ENCODE assay signal across 8 cellular contexts in the genomic region with DNA sequence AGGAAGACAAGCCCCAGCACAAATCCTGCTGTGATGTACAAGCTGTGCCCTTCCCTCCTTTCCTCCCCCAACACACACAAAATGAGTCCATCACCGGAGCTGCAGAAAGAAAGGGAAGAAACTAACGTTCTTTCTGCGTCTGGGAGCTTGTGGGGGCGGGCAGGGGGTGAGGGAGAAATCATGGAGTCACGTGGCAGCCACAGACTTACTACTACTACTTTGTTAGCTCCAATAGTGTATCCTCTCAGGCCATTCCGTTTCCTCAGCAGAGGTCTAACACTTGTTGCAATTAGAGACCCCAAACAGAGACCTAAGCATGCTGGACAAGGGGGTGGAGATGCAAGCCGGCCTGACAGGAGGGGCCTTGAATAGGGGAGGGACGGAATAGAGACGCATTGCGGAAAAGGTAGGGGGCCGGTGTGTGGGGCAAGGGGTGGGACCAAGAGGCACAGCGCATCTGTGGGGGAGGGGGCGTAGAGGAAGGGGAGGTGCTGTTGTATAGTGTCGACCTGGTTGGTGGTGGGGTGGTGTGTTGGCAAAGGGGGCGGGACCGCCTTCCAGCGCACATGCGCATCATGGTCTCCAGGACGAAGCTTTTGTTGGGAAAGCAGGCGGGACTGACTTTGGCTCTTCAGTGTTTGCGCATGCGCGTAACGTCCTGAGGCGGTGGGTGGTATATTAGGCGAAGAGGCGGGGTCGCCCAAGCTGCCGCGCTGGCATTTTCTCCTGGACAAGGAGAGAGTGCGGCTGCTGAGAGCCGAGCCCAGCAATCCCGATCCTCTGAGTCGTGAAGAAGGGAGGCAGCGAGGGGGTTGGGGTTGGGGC. TPM values are rescaled to one million over a fixed set of nuclear protein-coding genes. Genes with fewer than 3 reads are reported as not detected.
DNase-seq lines count a peak whose midpoint lies in the region; ATAC-seq lines count a peak whose summit lies in the region.

A gene with protein sequence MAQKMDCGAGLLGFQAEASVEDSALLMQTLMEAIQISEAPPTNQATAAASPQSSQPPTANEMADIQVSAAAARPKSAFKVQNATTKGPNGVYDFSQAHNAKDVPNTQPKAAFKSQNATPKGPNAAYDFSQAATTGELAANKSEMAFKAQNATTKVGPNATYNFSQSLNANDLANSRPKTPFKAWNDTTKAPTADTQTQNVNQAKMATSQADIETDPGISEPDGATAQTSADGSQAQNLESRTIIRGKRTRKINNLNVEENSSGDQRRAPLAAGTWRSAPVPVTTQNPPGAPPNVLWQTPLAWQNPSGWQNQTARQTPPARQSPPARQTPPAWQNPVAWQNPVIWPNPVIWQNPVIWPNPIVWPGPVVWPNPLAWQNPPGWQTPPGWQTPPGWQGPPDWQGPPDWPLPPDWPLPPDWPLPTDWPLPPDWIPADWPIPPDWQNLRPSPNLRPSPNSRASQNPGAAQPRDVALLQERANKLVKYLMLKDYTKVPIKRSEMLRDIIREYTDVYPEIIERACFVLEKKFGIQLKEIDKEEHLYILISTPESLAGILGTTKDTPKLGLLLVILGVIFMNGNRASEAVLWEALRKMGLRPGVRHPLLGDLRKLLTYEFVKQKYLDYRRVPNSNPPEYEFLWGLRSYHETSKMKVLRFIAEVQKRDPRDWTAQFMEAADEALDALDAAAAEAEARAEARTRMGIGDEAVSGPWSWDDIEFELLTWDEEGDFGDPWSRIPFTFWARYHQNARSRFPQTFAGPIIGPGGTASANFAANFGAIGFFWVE (plus strand): TSS at position 703 of the 825 bp plus-strand sequence. CDS start 682 bp downstream, outside the sequence.

- H3K4me1 Mint-ChIP-seq in CD4-positive, CD25-positive, alpha-beta regulatory T cell = peaks cover 0 to 32% (median 13%) of the 10 kb centered on the region in 4 donors
- peaks cover 15% of the 10 kb centered on the region for H3K4me1 Mint-ChIP-seq in activated T-cell treated with anti-CD3 and anti-CD28 coated beads, Interleukin-2, amount 50 U/mL, for 4 hours (ENCODE audit: low read depth)

- peak within 1 kb of the TSS; percentile 35 to 70 for H3K9ac ChIP-seq in mucosa of rectum (ENCODE audit: low read depth in 1 of 2, low read length in 2 of 2)

- DNase-seq in CD4-positive, CD25-positive, alpha-beta regulatory T cell = peak; percentile 50 to 84 (median 51)
- peak; percentile 93 for DNase-seq in HK-2 (ENCODE audit: unreplicated experiment)
- peak; percentile 92 for DNase-seq in OCI-M1 (lab: John Stamatoyannopoulos, UW)
- peak; percentile 69 for DNase-seq in activated T-cell treated with anti-CD3 and anti-CD28 coated beads, Interleukin-2, amount 50 U/mL, for 4 hours
- DNase-seq in stimulated activated CD8-positive, alpha-beta memory T cell treated with anti-CD3 and anti-CD28 coated beads, Interleukin-4, amount 100 ng/mL, for 48 hours = peak; percentile 84

- H3K27me3 Mint-ChIP-seq in CD4-positive, CD25-positive, alpha-beta regulatory T cell = no peaks in the 10 kb centered on the region
- no peaks in the 10 kb centered on the region for H3K27me3 Mint-ChIP-seq in activated T-cell treated with anti-CD3 and anti-CD28 coated beads, Interleukin-2, amount 50 U/mL, for 4 hours (ENCODE audit: low read depth)

- peak within 1 kb of the TSS; percentile 80 to 90 (median 80) for H3K27ac Mint-ChIP-seq in CD4-positive, CD25-positive, alpha-beta regulatory T cell

- peak within 1 kb of the TSS; percentile 23 for H3K27ac ChIP-seq in CD4-positive, CD25-positive, alpha-beta regulatory T cell (ENCODE audit: insufficient read depth, low read length, poor library complexity, severe bottlenecking)
- H3K27ac ChIP-seq in esophagus (ENCODE audit: low read depth in 2 of 2, low read length in 1 of 2) (peak within 1 kb of the TSS; percentile 47 to 61), mucosa of rectum (ENCODE audit: low read depth in 2 of 2, low read length in 2 of 2) (peak within 1 kb of the TSS; percentile 44 to 49)

- peak; percentile 78 to 89 for ATAC-seq in CD4-positive, CD25-positive, alpha-beta regulatory T cell (ENCODE audit: low read depth in 2 of 2)
- peak; percentile 57 for ATAC-seq in GM19452 (IDR thresholded peaks at IDR 0.05; ENCODE audit: unreplicated experiment)
- ATAC-seq in activated T-cell treated with anti-CD3 and anti-CD28 coated beads, Interleukin-2, amount 50 U/mL, for 4 hours = peak; percentile 85 to 88

- H3K36me3 ChIP-seq in CD4-positive, CD25-positive, alpha-beta regulatory T cell (ENCODE audit: control insufficient read depth, insufficient read depth, low read length) = no peaks in the 10 kb centered on the region
- H3K36me3 ChIP-seq in esophagus (ENCODE audit: control insufficient read depth in 2 of 2, insufficient read depth in 2 of 2, low read length in 1 of 2) = peaks cover 0 to 7% of the 10 kb centered on the region in 2 donors
- peaks cover 0 to 7% of the 10 kb centered on the region in 2 donors for H3K36me3 ChIP-seq in mucosa of rectum (ENCODE audit: control insufficient read depth in 2 of 2, insufficient read depth in 2 of 2, low read length in 2 of 2)

- H3K4me3 ChIP-seq in CD4-positive, CD25-positive, alpha-beta regulatory T cell (ENCODE audit: low read depth, low read length) = peak within 1 kb of the TSS; percentile 62
- H3K4me3 ChIP-seq in esophagus (ENCODE audit: low read depth in 1 of 2, low read length in 2 of 2) (peak within 1 kb of the TSS; percentile 40 to 54), mucosa of rectum (ENCODE audit: low read length in 2 of 2) (peak within 1 kb of the TSS; percentile 74 to 78)

- peaks cover 8% of the 10 kb centered on the region for H3K36me3 Mint-ChIP-seq in CD4-positive, CD25-positive, alpha-beta regulatory T cell
- peaks cover 2% of the 10 kb centered on the region for H3K36me3 Mint-ChIP-seq in activated T-cell treated with anti-CD3 and anti-CD28 coated beads, Interleukin-2, amount 50 U/mL, for 4 hours (ENCODE audit: insufficient read depth)

- H3K27me3 ChIP-seq in CD4-positive, CD25-positive, alpha-beta regulatory T cell (ENCODE audit: control insufficient read depth, insufficient read depth, low read length) = no peaks in the 10 kb centered on the region
- no peaks in the 10 kb centered on the region for H3K27me3 ChIP-seq in esophagus (ENCODE audit: control insufficient read depth in 1 of 2, insufficient read depth in 2 of 2, low read length in 2 of 2)
- H3K27me3 ChIP-seq in mucosa of rectum (ENCODE audit: control insufficient read depth in 2 of 2, insufficient read depth in 2 of 2, low read length in 2 of 2) = no peaks in the 10 kb centered on the region

- H3K4me3 Mint-ChIP-seq in CD4-positive, CD25-positive, alpha-beta regulatory T cell = peak within 1 kb of the TSS; percentile 83 to 94 (median 92)
- peak within 1 kb of the TSS; percentile 90 for H3K4me3 Mint-ChIP-seq in activated T-cell treated with anti-CD3 and anti-CD28 coated beads, Interleukin-2, amount 50 U/mL, for 4 hours

- H3K9me3 Mint-ChIP-seq in CD4-positive, CD25-positive, alpha-beta regulatory T cell = peaks cover 0 to 2% (median 0%) of the 10 kb centered on the region in 7 donors
- no peaks in the 10 kb centered on the region for H3K9me3 Mint-ChIP-seq in activated T-cell treated with anti-CD3 and anti-CD28 coated beads, Interleukin-2, amount 50 U/mL, for 4 hours

- WGBS in esophagus, 2 donors = 1 to 15% methylated on average over 35 of the region's 35 CpGs

- no peaks in the 10 kb centered on the region for H3K9me3 ChIP-seq in CD4-positive, CD25-positive, alpha-beta regulatory T cell (ENCODE audit: control insufficient read depth in 2 of 2, low read length in 2 of 2)
- peaks cover 0 to 3% of the 10 kb centered on the region in 2 donors for H3K9me3 ChIP-seq in esophagus (ENCODE audit: control insufficient read depth in 2 of 2, insufficient read depth in 1 of 2, low read depth in 1 of 2, low read length in 1 of 2)
- no peaks in the 10 kb centered on the region for H3K9me3 ChIP-seq in mucosa of rectum (ENCODE audit: control insufficient read depth in 2 of 2, low read length in 2 of 2)

- H3K4me1 ChIP-seq in CD4-positive, CD25-positive, alpha-beta regulatory T cell (ENCODE audit: control insufficient read depth, insufficient read depth, low read length, poor library complexity, severe bottlenecking) = peaks cover 3% of the 10 kb centered on the region
- H3K4me1 ChIP-seq in esophagus (ENCODE audit: control insufficient read depth in 2 of 2, insufficient read depth in 2 of 2, low read length in 1 of 2) (no peaks in the 10 kb centered on the region), mucosa of rectum (ENCODE audit: control insufficient read depth in 2 of 2, insufficient read depth in 2 of 2, low read length in 2 of 2) (peaks cover 4 to 5% of the 10 kb centered on the region in 2 donors)

RNA-seq across cellular contexts. Expression of the gene that starts here (rescaled TPM):
- 23.3 TPM for total RNA-seq in CD4-positive, CD25-positive, alpha-beta regulatory T cell
- 10 to 100 TPM; 34.7 to 37.5 (median 35.2) TPM for polyA plus RNA-seq in CD4-positive, CD25-positive, alpha-beta regulatory T cell
- total RNA-seq in activated T-cell treated with anti-CD3 and anti-CD28 coated beads, Interleukin-2, amount 50 U/mL, for 4 hours = 10 to 100 TPM; 27.2 to 31.3 (median 28.9) TPM
- polyA plus RNA-seq in esophagus = 10 to 100 TPM in 1 of 2 donors, 1 to 10 TPM in 1; 8.5 to 18.3 TPM

Comparison
In these comparisons a context has a peak if more than half of its experiments do, and no peak if none do; other contexts are left out.
1. Peak in every context shown above with its lines: DNase-seq, ATAC-seq, H3K4me3 ChIP-seq and H3K27ac ChIP-seq.